ENCODE assay signal across 7 cellular contexts in genomic region chr2:196739031-196739430, GRCh38.
"Had no signal": no experiment of that assay in that cellular context is flagged by ENCODE, and none has a peak within 500 bp of the region (broad histone marks: within the 10 kb centered on the region; RNA-seq: fewer than 3 reads in every experiment).

No MANE protein-coding gene starts in this region.

- DNase-seq: H9, HCEC 1CT, KG1 had no signal

- FAIRE-seq: H1, H54, HTR-8/SVneo had no signal

- ATAC-seq: GM23338 had no signal
